In genomic region chr2:109335586-109336266, GRCh38 we compare ENCODE assay signal across 2 cellular contexts.
TF ChIP-seq lines count a peak whose summit lies in the region.

No MANE protein-coding gene starts in this region.

TF ChIP-seq in GM23338, 12 proteins besides CTCF, POLR2A, EP300 and RAD21 (continued from another document):
- TF ChIP-seq REST (IDR thresholded peaks at IDR 0.05; ENCODE audit: unreplicated experiment) = no peak
- no peak for TF ChIP-seq POLR2AphosphoS5 (IDR thresholded peaks at IDR 0.05; ENCODE audit: low read depth)
- no peak for TF ChIP-seq ETS1 (IDR thresholded peaks at IDR 0.05)
- no peak for TF ChIP-seq EZH2phosphoT487 (IDR thresholded peaks at IDR 0.05; ENCODE audit: unreplicated experiment)
- no peak for TF ChIP-seq STAT1 (IDR thresholded peaks at IDR 0.05; ENCODE audit: unreplicated experiment)
- TF ChIP-seq JUNB (IDR thresholded peaks at IDR 0.05; ENCODE audit: unreplicated experiment) = no peak
- TF ChIP-seq ZNF462 (CRISPR knock-in tag; IDR thresholded peaks at IDR 0.05) = no peak

TF ChIP-seq in HepG2, 621 proteins besides CTCF, POLR2A, EP300 and RAD21 (continued from another document):
- no peak for TF ChIP-seq ZNF280B (CRISPR knock-in tag; IDR thresholded peaks at IDR 0.05; ENCODE audit: borderline replicate concordance)
- TF ChIP-seq GATAD1 (CRISPR knock-in tag; IDR thresholded peaks at IDR 0.05) = no peak
- no peak for TF ChIP-seq ZFP36L1 (CRISPR knock-in tag; IDR thresholded peaks at IDR 0.05)
- TF ChIP-seq ZNF781 (CRISPR knock-in tag; IDR thresholded peaks at IDR 0.05; ENCODE audit: borderline replicate concordance, not compliant biosample characterization) = no peak
- no peak for TF ChIP-seq ZFP41 (CRISPR knock-in tag; IDR thresholded peaks at IDR 0.05; ENCODE audit: borderline replicate concordance)
- no peak for TF ChIP-seq ZNF431 (CRISPR knock-in tag; IDR thresholded peaks at IDR 0.05; ENCODE audit: borderline replicate concordance, low read depth)
- TF ChIP-seq GPBP1L1 (CRISPR knock-in tag; IDR thresholded peaks at IDR 0.05) = no peak
- TF ChIP-seq PRDM10 (CRISPR knock-in tag; IDR thresholded peaks at IDR 0.05; ENCODE audit: low read depth) = no peak
- TF ChIP-seq ZSCAN20 (CRISPR knock-in tag; IDR thresholded peaks at IDR 0.05; ENCODE audit: borderline replicate concordance) = no peak
- no peak for TF ChIP-seq PRPF4 (IDR thresholded peaks at IDR 0.05; ENCODE audit: low read depth, low read length, poor library complexity, severe bottlenecking)
- TF ChIP-seq MEF2D (CRISPR knock-in tag; IDR thresholded peaks at IDR 0.05) = no peak
TF ChIP-seq in HepG2: peak in this region for 0.
